19 cellular contexts compared by ENCODE assay signal in the genomic region with DNA sequence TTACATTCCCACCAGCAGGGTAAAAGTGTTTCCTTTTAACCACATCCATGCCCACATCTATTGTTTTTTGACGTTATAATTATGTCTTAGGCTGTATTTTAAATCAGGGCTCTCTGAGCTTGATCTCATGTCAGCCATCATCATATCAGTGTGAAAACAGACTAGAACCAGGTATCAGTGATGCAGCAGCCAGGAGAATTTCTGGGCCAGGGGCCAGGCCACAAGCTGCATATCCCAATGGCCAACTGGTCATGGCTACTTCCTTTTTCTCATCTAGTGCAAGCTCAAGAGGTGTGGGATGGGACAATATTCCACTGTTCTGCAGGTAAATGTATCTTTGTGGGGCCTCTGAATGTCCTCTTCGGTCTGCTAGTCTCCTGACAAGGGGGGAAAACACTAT.
DNase-seq lines count a peak whose midpoint lies in the region; ATAC-seq, FAIRE-seq and TF ChIP-seq lines count a peak whose summit lies in the region.
"Had no signal": no experiment of that assay in that cellular context is flagged by ENCODE, and none has a peak within 500 bp of the region (broad histone marks: within the 10 kb centered on the region; RNA-seq: fewer than 3 reads in every experiment).

No MANE protein-coding gene starts in this region.

- DNase-seq in DMS79 treated with DMSO at 0.1 percent for 48 hours (lab: John Stamatoyannopoulos, UW), result peak; percentile 74
- DNase-seq in RCC 7860 (ENCODE audit: low spot score), result peak; percentile 11
- peak; percentile 36 for DNase-seq in left ventricle myocardium inferior
- no peak for DNase-seq in gastrocnemius medialis
- no peak for DNase-seq in NCI-H2107 treated with DMSO at 0.1 percent for 48 hours (lab: John Stamatoyannopoulos, UW; ENCODE audit: unreplicated experiment)
- DNase-seq in activated CD4-positive, alpha-beta T cell treated with anti-CD3 and anti-CD28 coated beads, Interleukin-2, amount 50 U/mL, for 4 hours, result no peak
- DNase-seq in GM12892 (ENCODE audit: insufficient read length), result no peak
- DNase-seq: activated CD4-positive, alpha-beta T cell treated with anti-CD3 and anti-CD28 coated beads for 4 hours; anterior cingulate cortex; CD8-positive, alpha-beta T cell; DND-41; left lung; NCI-H187; NCI-H524; PC-3; stimulated activated naive CD8-positive, alpha-beta T cell treated with anti-CD3 and anti-CD28 coated beads, Interleukin-15, Interleukin-2, amounts not matched to agents 100 U/mL and 50 U/mL, for 24 hours had no signal

- no peak for FAIRE-seq in RCC 7860 (lab: Jason Lieb, UNC)
- FAIRE-seq in GM12892 (lab: Jason Lieb, UNC), result no peak
- FAIRE-seq: TTC549, urothelium cell line had no signal

- no peaks in the 10 kb centered on the region for H3K36me3 ChIP-seq in left ventricle myocardium inferior
- no peaks in the 10 kb centered on the region for H3K36me3 ChIP-seq in gastrocnemius medialis
- H3K36me3 ChIP-seq: left lung had no signal

- TF ChIP-seq CTCF in left ventricle myocardium inferior (IDR thresholded peaks at IDR 0.05; ENCODE audit: borderline replicate concordance), result no peak
- no peak for TF ChIP-seq CTCF in gastrocnemius medialis (IDR thresholded peaks at IDR 0.05 in 4 of 5, conservative IDR thresholded peaks at IDR 0.05 in 1 of 5)

- H3K4me1 ChIP-seq in left ventricle myocardium inferior (peaks cover 62% of the 10 kb centered on the region), gastrocnemius medialis (peaks cover 22 to 37% of the 10 kb centered on the region in 2 donors)

- H3K9me3 ChIP-seq in left ventricle myocardium inferior (replicated peaks), result no peaks in the 10 kb centered on the region
- H3K9me3 ChIP-seq in gastrocnemius medialis, result no peaks in the 10 kb centered on the region
- H3K9me3 ChIP-seq: left lung had no signal

- ATAC-seq in gastrocnemius medialis, result no peak
- ATAC-seq in GM18868 (IDR thresholded peaks at IDR 0.05; ENCODE audit: unreplicated experiment), result no peak
- ATAC-seq: CD8-positive, alpha-beta T cell; PC-3; stimulated activated naive CD8-positive, alpha-beta T cell treated with anti-CD3 and anti-CD28 coated beads, Interleukin-15, Interleukin-2, amounts not matched to agents 100 U/mL and 50 U/mL, for 24 hours had no signal

- H3K27ac ChIP-seq in left ventricle myocardium inferior (replicated peaks) (peak overlapping the region; percentile 79), gastrocnemius medialis (peak overlapping the region; percentile 67 to 83 (median 76))

- in situ Hi-C loops in gastrocnemius medialis (cut with MboI; ENCODE audit: low sequenced_read_pairs in 4 of 4), result no loop called here

- TF ChIP-seq POLR2A in gastrocnemius medialis (IDR thresholded peaks at IDR 0.05), result no peak
- TF ChIP-seq POLR2A in GM12892 (IDR thresholded peaks at IDR 0.05; ENCODE audit: low read depth, low read length), result no peak

- H3K27me3 ChIP-seq in left ventricle myocardium inferior (ENCODE audit: low read depth) (no peaks in the 10 kb centered on the region), gastrocnemius medialis (no peaks in the 10 kb centered on the region)
- H3K27me3 ChIP-seq: left lung had no signal

- no peak overlapping the region for H3K4me3 ChIP-seq in left ventricle myocardium inferior
- no peak overlapping the region for H3K4me3 ChIP-seq in gastrocnemius medialis
- H3K4me3 ChIP-seq: left lung had no signal

- intact Hi-C loops in left ventricle myocardium inferior (cut with micrococcal nuclease) (no loop called here), gastrocnemius medialis (cut with DNase I; ENCODE audit: low total_unique reads) (no loop called here)

Comparison
In these comparisons a context has a peak if more than half of its experiments do, and no peak if none do; other contexts are left out.
1. DNase-seq: peak in DMS79 treated with DMSO at 0.1 percent for 48 hours (single experiment), RCC 7860 (single experiment) and left ventricle myocardium inferior (single experiment); none in gastrocnemius medialis (0 of 2), NCI-H2107 treated with DMSO at 0.1 percent for 48 hours (single experiment), activated CD4-positive, alpha-beta T cell treated with anti-CD3 and anti-CD28 coated beads, Interleukin-2, amount 50 U/mL, for 4 hours (0 of 2) and GM12892 (single experiment).